ENCODE assay signal across 8 cellular contexts in the genomic region with DNA sequence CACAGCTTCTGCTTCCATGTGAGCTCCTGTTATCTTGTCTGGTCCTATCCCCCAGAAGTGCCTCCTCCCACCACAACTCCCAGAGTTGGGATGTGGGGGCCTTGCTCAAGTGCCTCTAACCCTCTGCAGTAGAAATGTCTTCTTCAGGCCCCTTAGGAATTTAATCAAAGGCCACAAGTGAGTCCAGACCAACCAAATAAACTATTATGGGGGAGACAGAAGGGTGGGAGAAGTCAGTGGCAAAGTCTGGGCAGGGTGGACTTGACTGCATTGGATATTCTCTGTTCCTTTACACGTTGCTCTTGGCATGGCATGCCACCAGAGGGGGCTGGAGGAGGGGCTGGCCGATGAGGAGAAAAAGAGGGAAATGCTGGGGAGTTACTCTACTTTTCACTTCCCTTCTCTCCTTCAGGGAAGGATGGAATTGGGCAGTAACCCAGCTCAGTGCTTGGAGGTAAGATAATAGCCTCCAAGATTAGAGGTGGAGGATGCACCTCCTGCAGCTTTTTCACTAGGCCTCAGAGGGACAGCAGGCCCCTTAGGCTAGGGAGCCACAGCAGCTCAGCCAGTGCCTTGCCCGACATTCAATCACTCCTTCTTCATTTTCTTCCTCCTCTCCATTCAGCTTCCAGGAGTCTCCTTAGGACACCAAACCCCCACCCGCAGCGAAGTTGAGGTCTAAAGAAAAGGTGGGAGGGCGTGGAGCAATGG. TPM values are rescaled to one million over a fixed set of nuclear protein-coding genes. Genes with fewer than 3 reads are reported as not detected.
DNase-seq lines count a peak whose midpoint lies in the region; ATAC-seq lines count a peak whose summit lies in the region.
"Had no signal": no experiment of that assay in that cellular context is flagged by ENCODE, and none has a peak within 500 bp of the region (broad histone marks: within the 10 kb centered on the region; RNA-seq: fewer than 3 reads in every experiment).

No MANE protein-coding gene starts in this region.

- peaks cover 13% of the 10 kb centered on the region for H3K36me3 Mint-ChIP-seq in activated CD4-positive, alpha-beta memory T cell treated with anti-CD3 and anti-CD28 coated beads for 36 hours

- no peaks in the 10 kb centered on the region for H3K9me3 Mint-ChIP-seq in activated CD4-positive, alpha-beta memory T cell treated with anti-CD3 and anti-CD28 coated beads for 36 hours

- H3K4me3 Mint-ChIP-seq in activated CD4-positive, alpha-beta memory T cell treated with anti-CD3 and anti-CD28 coated beads for 36 hours: peak overlapping the region; percentile 91

- CTCF ChIA-PET in activated CD4-positive, alpha-beta memory T cell treated with anti-CD3 and anti-CD28 coated beads for 36 hours (lab: Charles Lee): interaction anchor here (0.5 to 3.3 kb wide), 9 partner anchors 9 to 175 kb away, joined by 3 to 29 read pairs (median 5); a partner anchor contains a TSS

- DNase-seq in G401 (ENCODE audit: low spot score) (peak; percentile 1), KG1 (lab: John Stamatoyannopoulos, UW) (peak; percentile 40), left kidney (ENCODE audit: low read depth, low spot score) (peak; percentile 73), middle frontal gyrus (ENCODE audit: extremely low spot score, low spot score) (no peak), COR-L47 (lab: John Stamatoyannopoulos, UW) (no peak)
- peak; percentile 49 for DNase-seq in activated CD4-positive, alpha-beta memory T cell treated with anti-CD3 and anti-CD28 coated beads for 36 hours

- H3K27ac Mint-ChIP-seq in activated CD4-positive, alpha-beta memory T cell treated with anti-CD3 and anti-CD28 coated beads for 36 hours: peak overlapping the region; percentile 90

- POLR2A ChIA-PET in activated CD4-positive, alpha-beta memory T cell treated with anti-CD3 and anti-CD28 coated beads for 36 hours (lab: Charles Lee): no interaction called here

- peaks cover 28% of the 10 kb centered on the region for H3K4me1 Mint-ChIP-seq in activated CD4-positive, alpha-beta memory T cell treated with anti-CD3 and anti-CD28 coated beads for 36 hours (ENCODE audit: low read depth)

- in situ Hi-C loops in G401 (cut with HindIII; ENCODE audit: low sequenced_read_pairs): no loop called here

- no peak for ATAC-seq in HG03439 (IDR thresholded peaks at IDR 0.05; ENCODE audit: unreplicated experiment)

- intact Hi-C loops in activated CD4-positive, alpha-beta memory T cell treated with anti-CD3 and anti-CD28 coated beads for 36 hours (cut with micrococcal nuclease): no loop called here

- H3K27me3 Mint-ChIP-seq in activated CD4-positive, alpha-beta memory T cell treated with anti-CD3 and anti-CD28 coated beads for 36 hours: no peaks in the 10 kb centered on the region

RNA-seq across cellular contexts. Expression of a gene that starts 1.2 kb away (rescaled TPM):
- 37.0 and 38.9 TPM in 2 replicates for total RNA-seq in G401 (2014; rRNA removed; shearing (Covaris generic))
- total RNA-seq in activated CD4-positive, alpha-beta memory T cell treated with anti-CD3 and anti-CD28 coated beads for 36 hours: 100 to 1,000 TPM; 182 to 190 TPM

RNA-seq across cellular contexts. Expression of a gene that starts 9.8 kb away (rescaled TPM):
- not detected in 2 replicates for total RNA-seq in G401 (2014; rRNA removed; shearing (Covaris generic))
- total RNA-seq in activated CD4-positive, alpha-beta memory T cell treated with anti-CD3 and anti-CD28 coated beads for 36 hours: under 1 TPM in 1 of 2 experiments, not detected in 1; 0.12 TPM
- total RNA-seq: mononuclear cell had no signal

RNA-seq across cellular contexts. Expression of a gene that starts 12.7 kb away (rescaled TPM):
- total RNA-seq in G401 (2014; rRNA removed; shearing (Covaris generic)): 12.9 and 22.2 TPM in 2 replicates
- 1 to 10 TPM; 7.7 to 8.2 TPM for total RNA-seq in activated CD4-positive, alpha-beta memory T cell treated with anti-CD3 and anti-CD28 coated beads for 36 hours

RNA-seq across cellular contexts. Expression of a gene that starts 17.2 kb away (rescaled TPM):
- total RNA-seq in G401 (2014; rRNA removed; shearing (Covaris generic)): under 0.01 and 0.03 TPM in 2 replicates
- 1 to 10 TPM; 1.2 to 1.4 TPM for total RNA-seq in activated CD4-positive, alpha-beta memory T cell treated with anti-CD3 and anti-CD28 coated beads for 36 hours

Comparison
In these comparisons a context has a peak if more than half of its experiments do, and no peak if none do; other contexts are left out.
1. DNase-seq: peak in G401 (single experiment), KG1 (single experiment), activated CD4-positive, alpha-beta memory T cell treated with anti-CD3 and anti-CD28 coated beads for 36 hours (single experiment) and left kidney (single experiment); none in middle frontal gyrus (single experiment) and COR-L47 (single experiment).